ENCODE assay signal across 16 cellular contexts in the genomic region with DNA sequence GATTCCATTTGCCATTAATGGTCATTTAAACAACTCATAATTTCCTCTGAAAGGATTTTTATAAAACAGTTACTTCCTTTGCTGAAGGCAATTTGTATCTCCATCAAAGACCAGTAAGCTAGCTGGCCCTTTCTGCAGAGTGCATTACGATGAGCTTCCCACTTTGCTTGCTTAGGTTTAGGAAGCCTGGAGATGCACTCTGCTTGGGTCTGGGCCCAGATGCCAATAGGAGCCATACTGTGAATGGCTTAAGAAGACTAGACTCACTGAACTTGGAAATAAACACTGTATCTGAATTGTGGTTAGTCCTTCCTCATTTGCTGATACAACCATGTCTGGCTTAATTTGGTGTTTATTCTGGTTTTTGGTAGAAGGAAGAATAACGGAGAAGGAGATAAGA. TPM values are rescaled to one million over a fixed set of nuclear protein-coding genes. Genes with fewer than 3 reads are reported as not detected.
DNase-seq lines count a peak whose midpoint lies in the region; ATAC-seq and TF ChIP-seq lines count a peak whose summit lies in the region.
"Had no signal": no experiment of that assay in that cellular context is flagged by ENCODE, and none has a peak within 500 bp of the region (broad histone marks: within the 10 kb centered on the region; RNA-seq: fewer than 3 reads in every experiment).

No MANE protein-coding gene starts in this region.

- H3K27ac Mint-ChIP-seq in activated naive CD4-positive, alpha-beta T cell treated with anti-CD3 and anti-CD28 coated beads, Interleukin-2, amount 10 ng/mL, durations not matched to agents 7 days and 5 days = peak overlapping the region; percentile 96
- H3K27ac Mint-ChIP-seq in T-cell = peak overlapping the region; percentile 98 to 99

- H3K4me3 ChIP-seq in dorsolateral prefrontal cortex (no peak overlapping the region), thymus (ENCODE audit: low read length) (peak overlapping the region; percentile 19)
- H3K4me3 ChIP-seq: gastroesophageal sphincter, SK-N-MC had no signal

- ATAC-seq in T-cell (replicated peaks in 1 of 4) (no peak), HG02571 (IDR thresholded peaks at IDR 0.05; ENCODE audit: unreplicated experiment) (no peak), HG03196 (IDR thresholded peaks at IDR 0.05; ENCODE audit: unreplicated experiment) (no peak)
- ATAC-seq: gastroesophageal sphincter had no signal

- H3K9me3 Mint-ChIP-seq in activated naive CD4-positive, alpha-beta T cell treated with anti-CD3 and anti-CD28 coated beads, Interleukin-2, amount 10 ng/mL, durations not matched to agents 7 days and 5 days = no peaks in the 10 kb centered on the region
- no peaks in the 10 kb centered on the region for H3K9me3 Mint-ChIP-seq in T-cell

- H3K4me3 Mint-ChIP-seq in activated naive CD4-positive, alpha-beta T cell treated with anti-CD3 and anti-CD28 coated beads, Interleukin-2, amount 10 ng/mL, durations not matched to agents 7 days and 5 days = peak overlapping the region; percentile 83
- peak overlapping the region; percentile 85 to 88 (median 88) for H3K4me3 Mint-ChIP-seq in T-cell

- DNase-seq in activated naive CD4-positive, alpha-beta T cell treated with anti-CD3 and anti-CD28 coated beads, Interleukin-2, amount 10 ng/mL, durations not matched to agents 7 days and 5 days = no peak
- no peak for DNase-seq in activated naive CD4-positive, alpha-beta T cell treated with anti-CD3 and anti-CD28 coated beads, Interleukin-2, amount 50 U/mL, for 16 hours
- DNase-seq in T-cell (no peak), dorsolateral prefrontal cortex (no peak), NCI-H1105 (lab: John Stamatoyannopoulos, UW) (no peak)
- DNase-seq: activated CD4-positive, CD25-positive, alpha-beta regulatory T cell; activated effector memory CD4-positive, alpha-beta T cell treated with Interleukin-2 at 50 U/mL for 16 hours; effector CD8-positive, alpha-beta T cell; kidney; NCI-H446 had no signal

- intact Hi-C loops in dorsolateral prefrontal cortex (cut with DNase I) = loop anchor here in 1 of 2 donors (5.0 kb wide), 1 partner anchor 49 kb away; no protein-coding TSS in a partner anchor

- peaks cover 97% of the 10 kb centered on the region for H3K4me1 Mint-ChIP-seq in activated naive CD4-positive, alpha-beta T cell treated with anti-CD3 and anti-CD28 coated beads, Interleukin-2, amount 10 ng/mL, durations not matched to agents 7 days and 5 days
- H3K4me1 Mint-ChIP-seq in T-cell = peaks cover 97 to 98% (median 97%) of the 10 kb centered on the region in 3 donors

- H3K27ac ChIP-seq in dorsolateral prefrontal cortex (peak overlapping the region in 37 of 59 donors; percentile 2 to 75 (median 28)), thymus (ENCODE audit: low read depth) (peak overlapping the region; percentile 62)
- H3K27ac ChIP-seq: gastroesophageal sphincter, parathyroid adenoma, SK-N-MC had no signal

- POLR2A ChIA-PET in T-cell (lab: Charles Lee) = interaction anchor here (0.9 to 4.5 kb wide), 5 partner anchors 9 to 16 kb away, joined by 3 to 21 read pairs (median 4); no protein-coding TSS in a partner anchor

- no peaks in the 10 kb centered on the region for H3K9me3 ChIP-seq in thymus (ENCODE audit: control insufficient read depth)
- H3K9me3 ChIP-seq: gastroesophageal sphincter had no signal

- peaks cover 8% of the 10 kb centered on the region for H3K36me3 ChIP-seq in thymus (ENCODE audit: control insufficient read depth, insufficient read depth)

- CTCF ChIA-PET in activated naive CD4-positive, alpha-beta T cell treated with anti-CD3 and anti-CD28 coated beads, Interleukin-2, amount 10 ng/mL, durations not matched to agents 7 days and 5 days (lab: Charles Lee) = interaction anchor here (2.5 to 6.7 kb wide), 3 partner anchors 9 to 17 kb away, joined by 7 to 53 read pairs (median 15); no protein-coding TSS in a partner anchor
- CTCF ChIA-PET in T-cell (lab: Charles Lee) = interaction anchor here (0.6 to 5.0 kb wide), 5 partner anchors 8 to 32 kb away, joined by 3 to 49 read pairs (median 3); no protein-coding TSS in a partner anchor

- no peaks in the 10 kb centered on the region for H3K27me3 Mint-ChIP-seq in activated naive CD4-positive, alpha-beta T cell treated with anti-CD3 and anti-CD28 coated beads, Interleukin-2, amount 10 ng/mL, durations not matched to agents 7 days and 5 days
- no peaks in the 10 kb centered on the region for H3K27me3 Mint-ChIP-seq in T-cell

- no peaks in the 10 kb centered on the region for H3K27me3 ChIP-seq in dorsolateral prefrontal cortex
- no peaks in the 10 kb centered on the region for H3K27me3 ChIP-seq in thymus (ENCODE audit: control insufficient read depth, insufficient read depth)
- H3K27me3 ChIP-seq: gastroesophageal sphincter had no signal

- H3K36me3 Mint-ChIP-seq in activated naive CD4-positive, alpha-beta T cell treated with anti-CD3 and anti-CD28 coated beads, Interleukin-2, amount 10 ng/mL, durations not matched to agents 7 days and 5 days = peaks cover 93% of the 10 kb centered on the region
- H3K36me3 Mint-ChIP-seq in T-cell = peaks cover 72% of the 10 kb centered on the region

- WGBS in thymus = 37% methylated on average over 2 of the region's 2 CpGs

- no peak for TF ChIP-seq CTCF in dorsolateral prefrontal cortex (IDR thresholded peaks at IDR 0.05 in 54 of 56, conservative IDR thresholded peaks at IDR 0.05 in 2 of 56; ENCODE audit: low read depth in 1 of 56, partially characterized antibody in 56 of 56)

- peaks cover 51% of the 10 kb centered on the region for H3K4me1 ChIP-seq in thymus (ENCODE audit: control insufficient read depth, insufficient read depth, low read length)
- H3K4me1 ChIP-seq: parathyroid adenoma had no signal

RNA-seq across cellular contexts. Expression of a gene that starts 38.0 kb away (rescaled TPM):
- total RNA-seq in T-cell (100 to 1,000 TPM in 3 of 5 donors, 10 to 100 TPM in 2; 78.5 to 218 (median 101) TPM), dorsolateral prefrontal cortex (10 to 100 TPM; 16.6 to 37.5 (median 26.2) TPM)
- 34.4 TPM for polyA plus RNA-seq in thymus

RNA-seq across cellular contexts. Expression of a gene that starts 38.3 kb away (rescaled TPM):
- total RNA-seq in T-cell (10 to 100 TPM; 13.1 to 19.0 (median 14.4) TPM), dorsolateral prefrontal cortex (10 to 100 TPM; 12.7 to 30.0 (median 19.6) TPM)
- polyA plus RNA-seq in thymus = 21.2 TPM
